Comparison of ENCODE assay signal across 24 cellular contexts in genomic region chr14:71006200-71006563, GRCh38.
"Had no signal": no experiment of that assay in that cellular context is flagged by ENCODE, and none has a peak within 500 bp of the region (broad histone marks: within the 10 kb centered on the region; RNA-seq: fewer than 3 reads in every experiment).

No MANE protein-coding gene starts in this region.

- ATAC-seq: activated CD8-positive, alpha-beta memory T cell treated with anti-CD3 and anti-CD28 coated beads, Interleukin-2, amount 10 ng/mL, durations not matched to agents 7 days and 5 days; left ventricle myocardium superior; pancreas; right lobe of liver; stimulated activated memory B cell treated with anti-CD40 and anti-IgM and Interleukin-4, amounts not matched to agents 10 μg/mL and 1 μg/mL and 100 μg/mL, for 72 hours had no signal

- H3K4me3 ChIP-seq: hepatocyte, pancreas, right lobe of liver, stomach, suprapubic skin, tibial nerve, uterus had no signal

- H2AFZ ChIP-seq: hepatocyte had no signal

- H3K4me2 ChIP-seq: hepatocyte had no signal

- H3K36me3 ChIP-seq: pancreas, right lobe of liver, uterus, WERI-Rb-1 had no signal

- DNase-seq: activated CD4-positive, alpha-beta T cell treated with anti-CD3 and anti-CD28 coated beads, Interleukin-2, amount 10 ng/mL, durations not matched to agents 7 days and 5 days; activated CD4-positive, CD25-positive, alpha-beta regulatory T cell treated with anti-CD3 and anti-CD28 coated beads, Interleukin-2, amount 50 U/mL, for 72 hours; activated CD8-positive, alpha-beta memory T cell treated with anti-CD3 and anti-CD28 coated beads, Interleukin-2, amount 10 ng/mL, durations not matched to agents 7 days and 5 days; activated CD8-positive, alpha-beta T cell treated with anti-CD3 and anti-CD28 coated beads for 36 hours; activated gamma-delta T cell treated with Interleukin-2 at 50 U/mL for 16 hours; anterior cingulate cortex; caudate nucleus; effector CD4-positive, alpha-beta T cell; foreskin melanocyte; immature natural killer cell; kidney glomerular epithelial cell; left ventricle myocardium superior; pancreas; right lobe of liver; small intestine; stimulated activated CD4-positive, alpha-beta T cell treated with anti-CD3 and anti-CD28 coated beads, Interleukin-15, amount 100 ng/mL, for 24 hours; stomach; uterus; WERI-Rb-1 had no signal

- H3K4me1 ChIP-seq: right lobe of liver, suprapubic skin, tibial nerve had no signal

- H3K9me3 ChIP-seq: neutrophil, pancreas, right lobe of liver, stomach, suprapubic skin, tibial nerve, uterus had no signal

- H3K27ac ChIP-seq: hepatocyte, neutrophil, pancreas, right lobe of liver, stomach, suprapubic skin, tibial nerve, uterus, WERI-Rb-1 had no signal

- H3K27me3 ChIP-seq: hepatocyte, neutrophil, pancreas, right lobe of liver, stomach, suprapubic skin, tibial nerve, uterus had no signal
